In the genomic region with DNA sequence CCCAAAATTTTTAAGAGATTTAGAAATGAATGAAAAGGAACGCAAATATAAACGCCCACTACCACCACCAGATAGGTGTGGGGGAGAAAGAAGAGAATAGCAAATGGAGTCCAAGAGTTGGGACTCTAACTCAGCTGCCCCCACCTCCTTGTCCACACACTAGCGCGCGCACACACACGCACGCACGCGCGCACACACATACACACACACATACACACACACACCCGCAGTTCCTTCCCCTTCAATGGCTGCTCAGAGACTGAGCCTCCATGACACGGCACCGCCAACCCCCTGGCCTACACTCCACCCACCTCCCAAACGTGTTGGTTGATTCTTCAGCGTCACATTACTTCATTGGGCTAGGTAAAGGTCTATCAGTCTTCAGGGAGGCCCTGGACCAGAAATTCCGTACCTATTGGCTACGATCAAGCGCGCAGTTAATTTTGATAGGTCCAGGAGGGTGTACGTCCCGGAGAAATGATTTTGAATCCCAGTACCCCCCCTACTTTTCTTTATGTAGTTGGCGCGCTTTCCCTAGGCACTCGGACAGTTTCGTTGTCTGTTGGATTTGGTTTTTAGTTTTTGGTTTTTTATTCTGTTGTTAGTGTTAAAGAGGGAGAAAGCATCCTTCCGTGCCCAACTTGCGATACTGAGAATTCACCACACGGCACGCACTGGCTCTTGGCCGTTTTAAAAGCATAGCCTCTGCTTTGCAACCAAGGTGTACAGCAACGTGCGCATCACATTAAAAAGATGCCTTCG, we compare ENCODE assay signal across 1 cellular context.
TF ChIP-seq lines count a peak whose summit lies in the region.

A gene (minus strand): TSS at position 261 of the 762 bp plus-strand sequence. CDS start 326 bp downstream, outside the sequence.

TF ChIP-seq in HepG2, 621 proteins besides CTCF, POLR2A, EP300 and RAD21 (continued from another document and continues in another):
- TF ChIP-seq, protein P1, sequence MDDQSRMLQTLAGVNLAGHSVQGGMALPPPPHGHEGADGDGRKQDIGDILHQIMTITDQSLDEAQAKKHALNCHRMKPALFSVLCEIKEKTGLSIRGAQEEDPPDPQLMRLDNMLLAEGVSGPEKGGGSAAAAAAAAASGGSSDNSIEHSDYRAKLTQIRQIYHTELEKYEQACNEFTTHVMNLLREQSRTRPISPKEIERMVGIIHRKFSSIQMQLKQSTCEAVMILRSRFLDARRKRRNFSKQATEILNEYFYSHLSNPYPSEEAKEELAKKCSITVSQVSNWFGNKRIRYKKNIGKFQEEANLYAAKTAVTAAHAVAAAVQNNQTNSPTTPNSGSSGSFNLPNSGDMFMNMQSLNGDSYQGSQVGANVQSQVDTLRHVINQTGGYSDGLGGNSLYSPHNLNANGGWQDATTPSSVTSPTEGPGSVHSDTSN (CRISPR knock-in tag; IDR thresholded peaks at IDR 0.05; ENCODE audit: borderline replicate concordance) = no peak
- TF ChIP-seq ELF1 (CRISPR knock-in tag; IDR thresholded peaks at IDR 0.05) (no peak), ZNF724P (CRISPR knock-in tag; IDR thresholded peaks at IDR 0.05; ENCODE audit: borderline replicate concordance) (0 out of 2 replicates have a peak, but pooled peaks have one; percentile 1), FOXA1 (IDR thresholded peaks at IDR 0.05) (no peak), FOXA1 (CRISPR knock-in tag; IDR thresholded peaks at IDR 0.05) (peak; percentile 76), MAFK (conservative IDR thresholded peaks at IDR 0.05 in 1 of 2, IDR thresholded peaks at IDR 0.05 in 1 of 2; ENCODE audit: low read length in 2 of 2) (no peak), MIER2 (CRISPR knock-in tag; IDR thresholded peaks at IDR 0.05) (no peak), MEIS1 (CRISPR knock-in tag; IDR thresholded peaks at IDR 0.05; ENCODE audit: borderline replicate concordance) (0 out of 2 replicates have a peak, but pooled peaks have one; percentile 56), KDM5B (CRISPR knock-in tag; IDR thresholded peaks at IDR 0.05; ENCODE audit: borderline replicate concordance) (peak; percentile 68), MED1 (CRISPR knock-in tag; IDR thresholded peaks at IDR 0.05) (peak; percentile 82), AGO2 (optimal IDR thresholded peaks at IDR 0.05; ENCODE audit: low read depth, low read length) (no peak), NR2F6 (IDR thresholded peaks at IDR 0.05) (no peak), NR2F6 (CRISPR knock-in tag; IDR thresholded peaks at IDR 0.05) (peak; percentile 57; the same call in 1 of the 2 replicates), PRPF4 (IDR thresholded peaks at IDR 0.05; ENCODE audit: low read depth, low read length, poor library complexity, severe bottlenecking) (no peak), SOX6 (IDR thresholded peaks at IDR 0.05) (no peak), SOX6 (CRISPR knock-in tag; IDR thresholded peaks at IDR 0.05) (peak; percentile 70), KAT2B (IDR thresholded peaks at IDR 0.05; ENCODE audit: borderline replicate concordance, low read depth, low read length) (no peak), ZFP41 (CRISPR knock-in tag; IDR thresholded peaks at IDR 0.05; ENCODE audit: borderline replicate concordance) (no peak)
- TF ChIP-seq, protein P2, sequence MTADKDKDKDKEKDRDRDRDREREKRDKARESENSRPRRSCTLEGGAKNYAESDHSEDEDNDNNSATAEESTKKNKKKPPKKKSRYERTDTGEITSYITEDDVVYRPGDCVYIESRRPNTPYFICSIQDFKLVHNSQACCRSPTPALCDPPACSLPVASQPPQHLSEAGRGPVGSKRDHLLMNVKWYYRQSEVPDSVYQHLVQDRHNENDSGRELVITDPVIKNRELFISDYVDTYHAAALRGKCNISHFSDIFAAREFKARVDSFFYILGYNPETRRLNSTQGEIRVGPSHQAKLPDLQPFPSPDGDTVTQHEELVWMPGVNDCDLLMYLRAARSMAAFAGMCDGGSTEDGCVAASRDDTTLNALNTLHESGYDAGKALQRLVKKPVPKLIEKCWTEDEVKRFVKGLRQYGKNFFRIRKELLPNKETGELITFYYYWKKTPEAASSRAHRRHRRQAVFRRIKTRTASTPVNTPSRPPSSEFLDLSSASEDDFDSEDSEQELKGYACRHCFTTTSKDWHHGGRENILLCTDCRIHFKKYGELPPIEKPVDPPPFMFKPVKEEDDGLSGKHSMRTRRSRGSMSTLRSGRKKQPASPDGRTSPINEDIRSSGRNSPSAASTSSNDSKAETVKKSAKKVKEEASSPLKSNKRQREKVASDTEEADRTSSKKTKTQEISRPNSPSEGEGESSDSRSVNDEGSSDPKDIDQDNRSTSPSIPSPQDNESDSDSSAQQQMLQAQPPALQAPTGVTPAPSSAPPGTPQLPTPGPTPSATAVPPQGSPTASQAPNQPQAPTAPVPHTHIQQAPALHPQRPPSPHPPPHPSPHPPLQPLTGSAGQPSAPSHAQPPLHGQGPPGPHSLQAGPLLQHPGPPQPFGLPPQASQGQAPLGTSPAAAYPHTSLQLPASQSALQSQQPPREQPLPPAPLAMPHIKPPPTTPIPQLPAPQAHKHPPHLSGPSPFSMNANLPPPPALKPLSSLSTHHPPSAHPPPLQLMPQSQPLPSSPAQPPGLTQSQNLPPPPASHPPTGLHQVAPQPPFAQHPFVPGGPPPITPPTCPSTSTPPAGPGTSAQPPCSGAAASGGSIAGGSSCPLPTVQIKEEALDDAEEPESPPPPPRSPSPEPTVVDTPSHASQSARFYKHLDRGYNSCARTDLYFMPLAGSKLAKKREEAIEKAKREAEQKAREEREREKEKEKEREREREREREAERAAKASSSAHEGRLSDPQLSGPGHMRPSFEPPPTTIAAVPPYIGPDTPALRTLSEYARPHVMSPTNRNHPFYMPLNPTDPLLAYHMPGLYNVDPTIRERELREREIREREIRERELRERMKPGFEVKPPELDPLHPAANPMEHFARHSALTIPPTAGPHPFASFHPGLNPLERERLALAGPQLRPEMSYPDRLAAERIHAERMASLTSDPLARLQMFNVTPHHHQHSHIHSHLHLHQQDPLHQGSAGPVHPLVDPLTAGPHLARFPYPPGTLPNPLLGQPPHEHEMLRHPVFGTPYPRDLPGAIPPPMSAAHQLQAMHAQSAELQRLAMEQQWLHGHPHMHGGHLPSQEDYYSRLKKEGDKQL (CRISPR knock-in tag; IDR thresholded peaks at IDR 0.05; ENCODE audit: low read depth) = no peak
- TF ChIP-seq, protein P3, sequence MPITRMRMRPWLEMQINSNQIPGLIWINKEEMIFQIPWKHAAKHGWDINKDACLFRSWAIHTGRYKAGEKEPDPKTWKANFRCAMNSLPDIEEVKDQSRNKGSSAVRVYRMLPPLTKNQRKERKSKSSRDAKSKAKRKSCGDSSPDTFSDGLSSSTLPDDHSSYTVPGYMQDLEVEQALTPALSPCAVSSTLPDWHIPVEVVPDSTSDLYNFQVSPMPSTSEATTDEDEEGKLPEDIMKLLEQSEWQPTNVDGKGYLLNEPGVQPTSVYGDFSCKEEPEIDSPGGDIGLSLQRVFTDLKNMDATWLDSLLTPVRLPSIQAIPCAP (CRISPR knock-in tag; IDR thresholded peaks at IDR 0.05; ENCODE audit: low read depth) = 0 out of 2 replicates have a peak, but pooled peaks have one; percentile 60
- TF ChIP-seq, protein P4, sequence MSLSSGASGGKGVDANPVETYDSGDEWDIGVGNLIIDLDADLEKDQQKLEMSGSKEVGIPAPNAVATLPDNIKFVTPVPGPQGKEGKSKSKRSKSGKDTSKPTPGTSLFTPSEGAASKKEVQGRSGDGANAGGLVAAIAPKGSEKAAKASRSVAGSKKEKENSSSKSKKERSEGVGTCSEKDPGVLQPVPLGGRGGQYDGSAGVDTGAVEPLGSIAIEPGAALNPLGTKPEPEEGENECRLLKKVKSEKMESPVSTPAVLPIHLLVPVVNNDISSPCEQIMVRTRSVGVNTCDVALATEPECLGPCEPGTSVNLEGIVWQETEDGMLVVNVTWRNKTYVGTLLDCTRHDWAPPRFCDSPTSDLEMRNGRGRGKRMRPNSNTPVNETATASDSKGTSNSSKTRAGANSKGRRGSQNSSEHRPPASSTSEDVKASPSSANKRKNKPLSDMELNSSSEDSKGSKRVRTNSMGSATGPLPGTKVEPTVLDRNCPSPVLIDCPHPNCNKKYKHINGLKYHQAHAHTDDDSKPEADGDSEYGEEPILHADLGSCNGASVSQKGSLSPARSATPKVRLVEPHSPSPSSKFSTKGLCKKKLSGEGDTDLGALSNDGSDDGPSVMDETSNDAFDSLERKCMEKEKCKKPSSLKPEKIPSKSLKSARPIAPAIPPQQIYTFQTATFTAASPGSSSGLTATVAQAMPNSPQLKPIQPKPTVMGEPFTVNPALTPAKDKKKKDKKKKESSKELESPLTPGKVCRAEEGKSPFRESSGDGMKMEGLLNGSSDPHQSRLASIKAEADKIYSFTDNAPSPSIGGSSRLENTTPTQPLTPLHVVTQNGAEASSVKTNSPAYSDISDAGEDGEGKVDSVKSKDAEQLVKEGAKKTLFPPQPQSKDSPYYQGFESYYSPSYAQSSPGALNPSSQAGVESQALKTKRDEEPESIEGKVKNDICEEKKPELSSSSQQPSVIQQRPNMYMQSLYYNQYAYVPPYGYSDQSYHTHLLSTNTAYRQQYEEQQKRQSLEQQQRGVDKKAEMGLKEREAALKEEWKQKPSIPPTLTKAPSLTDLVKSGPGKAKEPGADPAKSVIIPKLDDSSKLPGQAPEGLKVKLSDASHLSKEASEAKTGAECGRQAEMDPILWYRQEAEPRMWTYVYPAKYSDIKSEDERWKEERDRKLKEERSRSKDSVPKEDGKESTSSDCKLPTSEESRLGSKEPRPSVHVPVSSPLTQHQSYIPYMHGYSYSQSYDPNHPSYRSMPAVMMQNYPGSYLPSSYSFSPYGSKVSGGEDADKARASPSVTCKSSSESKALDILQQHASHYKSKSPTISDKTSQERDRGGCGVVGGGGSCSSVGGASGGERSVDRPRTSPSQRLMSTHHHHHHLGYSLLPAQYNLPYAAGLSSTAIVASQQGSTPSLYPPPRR (CRISPR knock-in tag; IDR thresholded peaks at IDR 0.05; ENCODE audit: borderline replicate concordance) = no peak; the same call in 1 of the 2 replicates
- TF ChIP-seq, protein P5, sequence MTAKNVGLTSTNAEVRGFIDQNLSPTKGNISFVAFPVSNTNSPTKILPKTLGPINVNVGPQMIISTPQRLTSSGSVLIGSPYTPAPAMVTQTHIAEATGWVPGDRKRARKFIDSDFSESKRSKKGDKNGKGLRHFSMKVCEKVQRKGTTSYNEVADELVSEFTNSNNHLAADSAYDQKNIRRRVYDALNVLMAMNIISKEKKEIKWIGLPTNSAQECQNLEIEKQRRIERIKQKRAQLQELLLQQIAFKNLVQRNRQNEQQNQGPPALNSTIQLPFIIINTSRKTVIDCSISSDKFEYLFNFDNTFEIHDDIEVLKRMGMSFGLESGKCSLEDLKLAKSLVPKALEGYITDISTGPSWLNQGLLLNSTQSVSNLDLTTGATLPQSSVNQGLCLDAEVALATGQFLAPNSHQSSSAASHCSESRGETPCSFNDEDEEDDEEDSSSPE (CRISPR knock-in tag; IDR thresholded peaks at IDR 0.05) = peak; percentile 98
- TF ChIP-seq, protein P6, sequence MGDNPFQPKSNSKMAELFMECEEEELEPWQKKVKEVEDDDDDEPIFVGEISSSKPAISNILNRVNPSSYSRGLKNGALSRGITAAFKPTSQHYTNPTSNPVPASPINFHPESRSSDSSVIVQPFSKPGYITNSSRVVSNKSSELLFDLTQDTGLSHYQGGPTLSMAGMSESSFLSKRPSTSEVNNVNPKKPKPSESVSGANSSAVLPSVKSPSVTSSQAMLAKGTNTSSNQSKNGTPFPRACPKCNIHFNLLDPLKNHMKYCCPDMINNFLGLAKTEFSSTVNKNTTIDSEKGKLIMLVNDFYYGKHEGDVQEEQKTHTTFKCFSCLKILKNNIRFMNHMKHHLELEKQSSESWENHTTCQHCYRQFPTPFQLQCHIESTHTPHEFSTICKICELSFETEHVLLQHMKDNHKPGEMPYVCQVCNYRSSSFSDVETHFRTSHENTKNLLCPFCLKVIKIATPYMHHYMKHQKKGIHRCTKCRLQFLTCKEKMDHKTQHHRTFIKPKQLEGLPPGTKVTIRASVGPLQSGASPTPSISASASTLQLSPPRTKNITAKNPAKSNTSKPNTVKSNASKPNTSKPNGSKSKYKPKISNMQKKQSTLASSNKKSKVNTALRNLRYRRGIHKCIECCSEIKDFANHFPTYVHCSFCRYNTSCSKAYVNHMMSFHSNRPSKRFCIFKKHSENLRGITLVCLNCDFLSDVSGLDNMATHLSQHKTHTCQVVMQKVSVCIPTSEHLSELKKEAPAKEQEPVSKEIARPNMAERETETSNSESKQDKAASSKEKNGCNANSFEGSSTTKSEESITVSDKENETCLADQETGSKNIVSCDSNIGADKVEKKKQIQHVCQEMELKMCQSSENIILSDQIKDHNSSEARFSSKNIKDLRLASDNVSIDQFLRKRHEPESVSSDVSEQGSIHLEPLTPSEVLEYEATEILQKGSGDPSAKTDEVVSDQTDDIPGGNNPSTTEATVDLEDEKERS (CRISPR knock-in tag; IDR thresholded peaks at IDR 0.05) = peak; percentile 67; the same call in 1 of the 2 replicates
- TF ChIP-seq, protein P7, sequence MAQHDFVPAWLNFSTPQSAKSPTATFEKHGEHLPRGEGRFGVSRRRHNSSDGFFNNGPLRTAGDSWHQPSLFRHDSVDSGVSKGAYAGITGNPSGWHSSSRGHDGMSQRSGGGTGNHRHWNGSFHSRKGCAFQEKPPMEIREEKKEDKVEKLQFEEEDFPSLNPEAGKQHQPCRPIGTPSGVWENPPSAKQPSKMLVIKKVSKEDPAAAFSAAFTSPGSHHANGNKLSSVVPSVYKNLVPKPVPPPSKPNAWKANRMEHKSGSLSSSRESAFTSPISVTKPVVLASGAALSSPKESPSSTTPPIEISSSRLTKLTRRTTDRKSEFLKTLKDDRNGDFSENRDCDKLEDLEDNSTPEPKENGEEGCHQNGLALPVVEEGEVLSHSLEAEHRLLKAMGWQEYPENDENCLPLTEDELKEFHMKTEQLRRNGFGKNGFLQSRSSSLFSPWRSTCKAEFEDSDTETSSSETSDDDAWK (CRISPR knock-in tag; IDR thresholded peaks at IDR 0.05) = no peak
- TF ChIP-seq, protein P8, sequence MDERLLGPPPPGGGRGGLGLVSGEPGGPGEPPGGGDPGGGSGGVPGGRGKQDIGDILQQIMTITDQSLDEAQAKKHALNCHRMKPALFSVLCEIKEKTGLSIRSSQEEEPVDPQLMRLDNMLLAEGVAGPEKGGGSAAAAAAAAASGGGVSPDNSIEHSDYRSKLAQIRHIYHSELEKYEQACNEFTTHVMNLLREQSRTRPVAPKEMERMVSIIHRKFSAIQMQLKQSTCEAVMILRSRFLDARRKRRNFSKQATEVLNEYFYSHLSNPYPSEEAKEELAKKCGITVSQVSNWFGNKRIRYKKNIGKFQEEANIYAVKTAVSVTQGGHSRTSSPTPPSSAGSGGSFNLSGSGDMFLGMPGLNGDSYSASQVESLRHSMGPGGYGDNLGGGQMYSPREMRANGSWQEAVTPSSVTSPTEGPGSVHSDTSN (CRISPR knock-in tag; IDR thresholded peaks at IDR 0.05) = peak; percentile 93
- TF ChIP-seq, protein P9, sequence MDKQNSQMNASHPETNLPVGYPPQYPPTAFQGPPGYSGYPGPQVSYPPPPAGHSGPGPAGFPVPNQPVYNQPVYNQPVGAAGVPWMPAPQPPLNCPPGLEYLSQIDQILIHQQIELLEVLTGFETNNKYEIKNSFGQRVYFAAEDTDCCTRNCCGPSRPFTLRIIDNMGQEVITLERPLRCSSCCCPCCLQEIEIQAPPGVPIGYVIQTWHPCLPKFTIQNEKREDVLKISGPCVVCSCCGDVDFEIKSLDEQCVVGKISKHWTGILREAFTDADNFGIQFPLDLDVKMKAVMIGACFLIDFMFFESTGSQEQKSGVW (CRISPR knock-in tag; IDR thresholded peaks at IDR 0.05; ENCODE audit: borderline replicate concordance) = no peak
- TF ChIP-seq, protein P10, sequence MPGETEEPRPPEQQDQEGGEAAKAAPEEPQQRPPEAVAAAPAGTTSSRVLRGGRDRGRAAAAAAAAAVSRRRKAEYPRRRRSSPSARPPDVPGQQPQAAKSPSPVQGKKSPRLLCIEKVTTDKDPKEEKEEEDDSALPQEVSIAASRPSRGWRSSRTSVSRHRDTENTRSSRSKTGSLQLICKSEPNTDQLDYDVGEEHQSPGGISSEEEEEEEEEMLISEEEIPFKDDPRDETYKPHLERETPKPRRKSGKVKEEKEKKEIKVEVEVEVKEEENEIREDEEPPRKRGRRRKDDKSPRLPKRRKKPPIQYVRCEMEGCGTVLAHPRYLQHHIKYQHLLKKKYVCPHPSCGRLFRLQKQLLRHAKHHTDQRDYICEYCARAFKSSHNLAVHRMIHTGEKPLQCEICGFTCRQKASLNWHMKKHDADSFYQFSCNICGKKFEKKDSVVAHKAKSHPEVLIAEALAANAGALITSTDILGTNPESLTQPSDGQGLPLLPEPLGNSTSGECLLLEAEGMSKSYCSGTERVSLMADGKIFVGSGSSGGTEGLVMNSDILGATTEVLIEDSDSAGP (CRISPR knock-in tag; IDR thresholded peaks at IDR 0.05; ENCODE audit: borderline replicate concordance) = peak; percentile 68; the same call in 1 of the 2 replicates
